In the genomic region with DNA sequence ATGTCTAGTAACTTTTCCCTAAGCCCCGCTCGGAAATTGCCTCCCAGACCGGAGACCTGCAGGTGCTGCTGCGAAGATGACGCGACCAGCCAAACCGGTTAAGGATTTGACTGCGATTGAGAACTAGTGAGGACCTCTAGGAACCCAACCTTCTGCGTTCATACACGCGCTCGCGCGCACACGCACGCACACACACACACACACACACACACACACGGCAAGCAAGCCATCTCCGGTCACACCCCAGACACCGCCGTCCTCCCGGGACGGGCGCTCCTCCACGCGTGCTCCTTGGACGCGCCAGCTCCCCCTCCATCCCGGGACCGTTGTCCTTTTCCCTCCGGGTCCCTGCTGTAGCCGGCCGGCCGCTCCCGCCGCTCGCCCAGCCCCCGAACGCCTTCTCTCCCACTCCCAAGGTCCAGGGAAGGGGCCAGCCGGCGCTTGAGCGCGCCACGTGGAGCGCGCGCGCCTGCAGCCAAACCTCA, we compare ENCODE assay signal across 1 cellular context.
TF ChIP-seq lines count a peak whose summit lies in the region.

No MANE protein-coding gene starts in this region.

TF ChIP-seq in GM12878, 131 proteins besides CTCF, POLR2A, EP300 and RAD21 (continued from another document and continues in another):
- TF ChIP-seq, protein P1, sequence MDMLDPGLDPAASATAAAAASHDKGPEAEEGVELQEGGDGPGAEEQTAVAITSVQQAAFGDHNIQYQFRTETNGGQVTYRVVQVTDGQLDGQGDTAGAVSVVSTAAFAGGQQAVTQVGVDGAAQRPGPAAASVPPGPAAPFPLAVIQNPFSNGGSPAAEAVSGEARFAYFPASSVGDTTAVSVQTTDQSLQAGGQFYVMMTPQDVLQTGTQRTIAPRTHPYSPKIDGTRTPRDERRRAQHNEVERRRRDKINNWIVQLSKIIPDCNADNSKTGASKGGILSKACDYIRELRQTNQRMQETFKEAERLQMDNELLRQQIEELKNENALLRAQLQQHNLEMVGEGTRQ (IDR thresholded peaks at IDR 0.05; ENCODE audit: borderline replicate concordance, low read depth, low read length): no peak
- TF ChIP-seq BCL11A (IDR thresholded peaks at IDR 0.05; ENCODE audit: low read depth, low read length) (no peak), TBL1XR1 (IDR thresholded peaks at IDR 0.05; ENCODE audit: low read depth, low read length) (no peak), ASH2L (IDR thresholded peaks at IDR 0.05; ENCODE audit: borderline replicate concordance, low read depth) (no peak), TCF12 (IDR thresholded peaks at IDR 0.05; ENCODE audit: low read depth, low read length) (no peak), TCF7 (IDR thresholded peaks at IDR 0.05; ENCODE audit: borderline replicate concordance) (no peak), RB1 (IDR thresholded peaks at IDR 0.05; ENCODE audit: borderline replicate concordance) (no peak), ESRRA (IDR thresholded peaks at IDR 0.05; ENCODE audit: low read length) (no peak), NFYA (IDR thresholded peaks at IDR 0.05; ENCODE audit: borderline replicate concordance, low read depth, low read length) (no peak), HCFC1 (IDR thresholded peaks at IDR 0.05; ENCODE audit: low read length) (no peak), FOS (IDR thresholded peaks at IDR 0.05; ENCODE audit: borderline replicate concordance, extremely low read depth, insufficient read length) (no peak), IKZF2 (IDR thresholded peaks at IDR 0.05) (peak; percentile 60 to 67), GABPA (IDR thresholded peaks at IDR 0.05; ENCODE audit: low read depth) (no peak), SPI1 (IDR thresholded peaks at IDR 0.05; ENCODE audit: borderline replicate concordance, insufficient read depth, low read depth, low read length) (no peak), JUND (IDR thresholded peaks at IDR 0.05; ENCODE audit: low read depth, low read length) (no peak), SUZ12 (IDR thresholded peaks at IDR 0.05; ENCODE audit: unreplicated experiment) (no peak), KDM1A (IDR thresholded peaks at IDR 0.05; ENCODE audit: borderline replicate concordance) (no peak), FOXK2 (IDR thresholded peaks at IDR 0.05) (no peak), BRCA1 (IDR thresholded peaks at IDR 0.05; ENCODE audit: low read depth, low read length) (no peak), EZH2 (IDR thresholded peaks at IDR 0.05; ENCODE audit: borderline replicate concordance, control insufficient read depth, low read depth, low read length) (no peak), CHD2 (IDR thresholded peaks at IDR 0.05; ENCODE audit: borderline replicate concordance, low read depth, low read length) (no peak), BACH1 (IDR thresholded peaks at IDR 0.05; ENCODE audit: borderline replicate concordance) (0 out of 2 replicates have a peak, but pooled peaks have one; percentile 28), CHD1 (IDR thresholded peaks at IDR 0.05; ENCODE audit: low read depth, low read length) (no peak), CBFB (IDR thresholded peaks at IDR 0.05; ENCODE audit: low read depth) (no peak; the same call in 1 of the 2 replicates), NR2C2 (IDR thresholded peaks at IDR 0.05; ENCODE audit: borderline replicate concordance, control insufficient read depth, insufficient read length, low read depth) (no peak), IKZF1 (conservative IDR thresholded peaks at IDR 0.05) (peak; percentile 57), ZZZ3 (IDR thresholded peaks at IDR 0.05; ENCODE audit: control insufficient read depth, insufficient read length, low read depth) (no peak), ZBED1 (IDR thresholded peaks at IDR 0.05; ENCODE audit: borderline replicate concordance) (no peak), ATF7 (IDR thresholded peaks at IDR 0.05; ENCODE audit: low read depth) (0 out of 2 replicates have a peak, but pooled peaks have one; percentile 24), PML (IDR thresholded peaks at IDR 0.05; ENCODE audit: low read length) (no peak), HDGF (IDR thresholded peaks at IDR 0.05) (peak; percentile 33; the same call in 1 of the 2 replicates), POU2F2 (IDR thresholded peaks at IDR 0.05; ENCODE audit: borderline replicate concordance, low read depth, low read length) (0 out of 3 replicates have a peak, but pooled peaks have one; percentile 13), KLF5 (IDR thresholded peaks at IDR 0.05; ENCODE audit: partially characterized antibody) (no peak), PAX5 (IDR thresholded peaks at IDR 0.05; ENCODE audit: borderline replicate concordance, low read depth, low read length) (0 out of 2 replicates have a peak, but pooled peaks have one; percentile 20), CREB1 (IDR thresholded peaks at IDR 0.05; ENCODE audit: low read depth) (peak; percentile 57; the same call in 1 of the 2 replicates)
- TF ChIP-seq, protein P2, sequence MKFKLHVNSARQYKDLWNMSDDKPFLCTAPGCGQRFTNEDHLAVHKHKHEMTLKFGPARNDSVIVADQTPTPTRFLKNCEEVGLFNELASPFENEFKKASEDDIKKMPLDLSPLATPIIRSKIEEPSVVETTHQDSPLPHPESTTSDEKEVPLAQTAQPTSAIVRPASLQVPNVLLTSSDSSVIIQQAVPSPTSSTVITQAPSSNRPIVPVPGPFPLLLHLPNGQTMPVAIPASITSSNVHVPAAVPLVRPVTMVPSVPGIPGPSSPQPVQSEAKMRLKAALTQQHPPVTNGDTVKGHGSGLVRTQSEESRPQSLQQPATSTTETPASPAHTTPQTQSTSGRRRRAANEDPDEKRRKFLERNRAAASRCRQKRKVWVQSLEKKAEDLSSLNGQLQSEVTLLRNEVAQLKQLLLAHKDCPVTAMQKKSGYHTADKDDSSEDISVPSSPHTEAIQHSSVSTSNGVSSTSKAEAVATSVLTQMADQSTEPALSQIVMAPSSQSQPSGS (IDR thresholded peaks at IDR 0.05; ENCODE audit: low read length): no peak
- TF ChIP-seq, protein P3, sequence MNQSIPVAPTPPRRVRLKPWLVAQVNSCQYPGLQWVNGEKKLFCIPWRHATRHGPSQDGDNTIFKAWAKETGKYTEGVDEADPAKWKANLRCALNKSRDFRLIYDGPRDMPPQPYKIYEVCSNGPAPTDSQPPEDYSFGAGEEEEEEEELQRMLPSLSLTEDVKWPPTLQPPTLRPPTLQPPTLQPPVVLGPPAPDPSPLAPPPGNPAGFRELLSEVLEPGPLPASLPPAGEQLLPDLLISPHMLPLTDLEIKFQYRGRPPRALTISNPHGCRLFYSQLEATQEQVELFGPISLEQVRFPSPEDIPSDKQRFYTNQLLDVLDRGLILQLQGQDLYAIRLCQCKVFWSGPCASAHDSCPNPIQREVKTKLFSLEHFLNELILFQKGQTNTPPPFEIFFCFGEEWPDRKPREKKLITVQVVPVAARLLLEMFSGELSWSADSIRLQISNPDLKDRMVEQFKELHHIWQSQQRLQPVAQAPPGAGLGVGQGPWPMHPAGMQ (IDR thresholded peaks at IDR 0.05; ENCODE audit: borderline replicate concordance): no peak
- TF ChIP-seq, protein P4, sequence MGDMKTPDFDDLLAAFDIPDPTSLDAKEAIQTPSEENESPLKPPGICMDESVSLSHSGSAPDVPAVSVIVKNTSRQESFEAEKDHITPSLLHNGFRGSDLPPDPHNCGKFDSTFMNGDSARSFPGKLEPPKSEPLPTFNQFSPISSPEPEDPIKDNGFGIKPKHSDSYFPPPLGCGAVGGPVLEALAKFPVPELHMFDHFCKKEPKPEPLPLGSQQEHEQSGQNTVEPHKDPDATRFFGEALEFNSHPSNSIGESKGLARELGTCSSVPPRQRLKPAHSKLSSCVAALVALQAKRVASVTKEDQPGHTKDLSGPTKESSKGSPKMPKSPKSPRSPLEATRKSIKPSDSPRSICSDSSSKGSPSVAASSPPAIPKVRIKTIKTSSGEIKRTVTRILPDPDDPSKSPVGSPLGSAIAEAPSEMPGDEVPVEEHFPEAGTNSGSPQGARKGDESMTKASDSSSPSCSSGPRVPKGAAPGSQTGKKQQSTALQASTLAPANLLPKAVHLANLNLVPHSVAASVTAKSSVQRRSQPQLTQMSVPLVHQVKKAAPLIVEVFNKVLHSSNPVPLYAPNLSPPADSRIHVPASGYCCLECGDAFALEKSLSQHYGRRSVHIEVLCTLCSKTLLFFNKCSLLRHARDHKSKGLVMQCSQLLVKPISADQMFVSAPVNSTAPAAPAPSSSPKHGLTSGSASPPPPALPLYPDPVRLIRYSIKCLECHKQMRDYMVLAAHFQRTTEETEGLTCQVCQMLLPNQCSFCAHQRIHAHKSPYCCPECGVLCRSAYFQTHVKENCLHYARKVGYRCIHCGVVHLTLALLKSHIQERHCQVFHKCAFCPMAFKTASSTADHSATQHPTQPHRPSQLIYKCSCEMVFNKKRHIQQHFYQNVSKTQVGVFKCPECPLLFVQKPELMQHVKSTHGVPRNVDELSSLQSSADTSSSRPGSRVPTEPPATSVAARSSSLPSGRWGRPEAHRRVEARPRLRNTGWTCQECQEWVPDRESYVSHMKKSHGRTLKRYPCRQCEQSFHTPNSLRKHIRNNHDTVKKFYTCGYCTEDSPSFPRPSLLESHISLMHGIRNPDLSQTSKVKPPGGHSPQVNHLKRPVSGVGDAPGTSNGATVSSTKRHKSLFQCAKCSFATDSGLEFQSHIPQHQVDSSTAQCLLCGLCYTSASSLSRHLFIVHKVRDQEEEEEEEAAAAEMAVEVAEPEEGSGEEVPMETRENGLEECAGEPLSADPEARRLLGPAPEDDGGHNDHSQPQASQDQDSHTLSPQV (IDR thresholded peaks at IDR 0.05): no peak
- TF ChIP-seq, protein P5, sequence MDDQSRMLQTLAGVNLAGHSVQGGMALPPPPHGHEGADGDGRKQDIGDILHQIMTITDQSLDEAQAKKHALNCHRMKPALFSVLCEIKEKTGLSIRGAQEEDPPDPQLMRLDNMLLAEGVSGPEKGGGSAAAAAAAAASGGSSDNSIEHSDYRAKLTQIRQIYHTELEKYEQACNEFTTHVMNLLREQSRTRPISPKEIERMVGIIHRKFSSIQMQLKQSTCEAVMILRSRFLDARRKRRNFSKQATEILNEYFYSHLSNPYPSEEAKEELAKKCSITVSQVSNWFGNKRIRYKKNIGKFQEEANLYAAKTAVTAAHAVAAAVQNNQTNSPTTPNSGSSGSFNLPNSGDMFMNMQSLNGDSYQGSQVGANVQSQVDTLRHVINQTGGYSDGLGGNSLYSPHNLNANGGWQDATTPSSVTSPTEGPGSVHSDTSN (IDR thresholded peaks at IDR 0.05; ENCODE audit: insufficient replicate concordance, low read depth, low read length): no peak
- TF ChIP-seq, protein P6, sequence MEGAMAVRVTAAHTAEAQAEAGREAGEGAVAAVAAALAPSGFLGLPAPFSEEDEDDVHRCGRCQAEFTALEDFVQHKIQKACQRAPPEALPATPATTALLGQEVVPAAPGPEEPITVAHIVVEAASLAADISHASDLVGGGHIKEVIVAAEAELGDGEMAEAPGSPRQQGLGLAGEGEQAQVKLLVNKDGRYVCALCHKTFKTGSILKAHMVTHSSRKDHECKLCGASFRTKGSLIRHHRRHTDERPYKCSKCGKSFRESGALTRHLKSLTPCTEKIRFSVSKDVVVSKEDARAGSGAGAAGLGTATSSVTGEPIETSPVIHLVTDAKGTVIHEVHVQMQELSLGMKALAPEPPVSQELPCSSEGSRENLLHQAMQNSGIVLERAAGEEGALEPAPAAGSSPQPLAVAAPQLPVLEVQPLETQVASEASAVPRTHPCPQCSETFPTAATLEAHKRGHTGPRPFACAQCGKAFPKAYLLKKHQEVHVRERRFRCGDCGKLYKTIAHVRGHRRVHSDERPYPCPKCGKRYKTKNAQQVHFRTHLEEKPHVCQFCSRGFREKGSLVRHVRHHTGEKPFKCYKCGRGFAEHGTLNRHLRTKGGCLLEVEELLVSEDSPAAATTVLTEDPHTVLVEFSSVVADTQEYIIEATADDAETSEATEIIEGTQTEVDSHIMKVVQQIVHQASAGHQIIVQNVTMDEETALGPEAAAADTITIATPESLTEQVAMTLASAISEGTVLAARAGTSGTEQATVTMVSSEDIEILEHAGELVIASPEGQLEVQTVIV (IDR thresholded peaks at IDR 0.05; ENCODE audit: borderline replicate concordance, partially characterized antibody): no peak
- TF ChIP-seq, protein P7, sequence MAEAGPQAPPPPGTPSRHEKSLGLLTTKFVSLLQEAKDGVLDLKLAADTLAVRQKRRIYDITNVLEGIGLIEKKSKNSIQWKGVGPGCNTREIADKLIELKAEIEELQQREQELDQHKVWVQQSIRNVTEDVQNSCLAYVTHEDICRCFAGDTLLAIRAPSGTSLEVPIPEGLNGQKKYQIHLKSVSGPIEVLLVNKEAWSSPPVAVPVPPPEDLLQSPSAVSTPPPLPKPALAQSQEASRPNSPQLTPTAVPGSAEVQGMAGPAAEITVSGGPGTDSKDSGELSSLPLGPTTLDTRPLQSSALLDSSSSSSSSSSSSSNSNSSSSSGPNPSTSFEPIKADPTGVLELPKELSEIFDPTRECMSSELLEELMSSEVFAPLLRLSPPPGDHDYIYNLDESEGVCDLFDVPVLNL (IDR thresholded peaks at IDR 0.05; ENCODE audit: low read depth, low read length): no peak
- TF ChIP-seq, protein P8, sequence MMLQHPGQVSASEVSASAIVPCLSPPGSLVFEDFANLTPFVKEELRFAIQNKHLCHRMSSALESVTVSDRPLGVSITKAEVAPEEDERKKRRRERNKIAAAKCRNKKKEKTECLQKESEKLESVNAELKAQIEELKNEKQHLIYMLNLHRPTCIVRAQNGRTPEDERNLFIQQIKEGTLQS (IDR thresholded peaks at IDR 0.05; ENCODE audit: borderline replicate concordance, extremely low read depth, low read depth, low read length): no peak
- TF ChIP-seq, protein P9, sequence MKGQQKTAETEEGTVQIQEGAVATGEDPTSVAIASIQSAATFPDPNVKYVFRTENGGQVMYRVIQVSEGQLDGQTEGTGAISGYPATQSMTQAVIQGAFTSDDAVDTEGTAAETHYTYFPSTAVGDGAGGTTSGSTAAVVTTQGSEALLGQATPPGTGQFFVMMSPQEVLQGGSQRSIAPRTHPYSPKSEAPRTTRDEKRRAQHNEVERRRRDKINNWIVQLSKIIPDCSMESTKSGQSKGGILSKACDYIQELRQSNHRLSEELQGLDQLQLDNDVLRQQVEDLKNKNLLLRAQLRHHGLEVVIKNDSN (IDR thresholded peaks at IDR 0.05; ENCODE audit: borderline replicate concordance, extremely low read length, insufficient read depth, low read depth, low read length): no peak
- TF ChIP-seq, protein P10, sequence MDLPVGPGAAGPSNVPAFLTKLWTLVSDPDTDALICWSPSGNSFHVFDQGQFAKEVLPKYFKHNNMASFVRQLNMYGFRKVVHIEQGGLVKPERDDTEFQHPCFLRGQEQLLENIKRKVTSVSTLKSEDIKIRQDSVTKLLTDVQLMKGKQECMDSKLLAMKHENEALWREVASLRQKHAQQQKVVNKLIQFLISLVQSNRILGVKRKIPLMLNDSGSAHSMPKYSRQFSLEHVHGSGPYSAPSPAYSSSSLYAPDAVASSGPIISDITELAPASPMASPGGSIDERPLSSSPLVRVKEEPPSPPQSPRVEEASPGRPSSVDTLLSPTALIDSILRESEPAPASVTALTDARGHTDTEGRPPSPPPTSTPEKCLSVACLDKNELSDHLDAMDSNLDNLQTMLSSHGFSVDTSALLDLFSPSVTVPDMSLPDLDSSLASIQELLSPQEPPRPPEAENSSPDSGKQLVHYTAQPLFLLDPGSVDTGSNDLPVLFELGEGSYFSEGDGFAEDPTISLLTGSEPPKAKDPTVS (IDR thresholded peaks at IDR 0.05; ENCODE audit: low read depth, low read length): no peak
